23 cellular contexts compared by ENCODE assay signal in the genomic region with DNA sequence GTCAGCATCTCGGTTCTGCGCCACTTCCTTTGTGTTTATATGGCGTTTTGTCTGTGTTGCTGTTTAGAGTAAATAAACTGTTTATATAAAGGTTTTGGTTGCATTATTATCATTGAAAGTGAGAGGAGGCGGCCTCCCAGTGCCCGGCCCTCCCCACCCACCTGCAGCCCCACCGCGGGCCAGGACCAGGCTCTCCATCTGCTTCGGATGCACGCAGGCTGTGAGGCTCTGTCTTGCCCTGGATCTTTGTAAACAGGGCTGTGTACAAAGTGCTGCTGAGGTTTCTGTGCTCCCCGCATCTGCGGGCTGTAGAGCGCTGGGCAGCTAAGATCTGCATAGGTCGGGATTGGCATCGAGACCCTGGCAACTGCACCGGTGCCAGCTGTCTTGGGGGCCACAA.
"Had no signal": no experiment of that assay in that cellular context is flagged by ENCODE, and none has a peak within 500 bp of the region (broad histone marks: within the 10 kb centered on the region; RNA-seq: fewer than 3 reads in every experiment).

No MANE protein-coding gene starts in this region.

- H3K9me3 ChIP-seq: body of pancreas, vagina had no signal

- H3K27ac Mint-ChIP-seq: activated B cell treated with CpG ODN at 0.5 μM for 24 hours; activated CD4-positive, alpha-beta T cell treated with anti-CD3 and anti-CD28 coated beads, Interleukin-2, amount 10 ng/mL, durations not matched to agents 24 days and 14 days; activated CD8-positive, alpha-beta T cell treated with anti-CD3 and anti-CD28 coated beads for 36 hours; activated naive CD4-positive, alpha-beta T cell treated with anti-CD3 and anti-CD28 coated beads for 36 hours; activated T-helper 2 cell treated with anti-CD3 and anti-CD28 coated beads, Interferon-gamma antibody, Interleukin-2, Interleukin-4, amounts not matched to agents 10 μg/mL and 5 μg/mL and 100 μg/mL, durations not matched to agents 14 hours and 24 hours and 36 hours; immature natural killer cell; natural killer cell; T-helper 2 cell treated with Interferon-gamma antibody and Interleukin-4, amounts not matched to agents 5 μg/mL and 100 μg/mL, for 36 hours had no signal

- FAIRE-seq: colon, TTC549 had no signal

- H3K27ac ChIP-seq: body of pancreas, vagina had no signal

- ATAC-seq: activated CD8-positive, alpha-beta T cell treated with anti-CD3 and anti-CD28 coated beads for 36 hours; body of pancreas had no signal

- H3K4me3 Mint-ChIP-seq: activated B cell treated with CpG ODN at 0.5 μM for 24 hours; activated CD4-positive, alpha-beta T cell treated with anti-CD3 and anti-CD28 coated beads, Interleukin-2, amount 10 ng/mL, durations not matched to agents 24 days and 14 days; activated CD8-positive, alpha-beta T cell treated with anti-CD3 and anti-CD28 coated beads for 36 hours; activated naive CD4-positive, alpha-beta T cell treated with anti-CD3 and anti-CD28 coated beads for 36 hours; immature natural killer cell; natural killer cell; T-helper 2 cell treated with Interferon-gamma antibody and Interleukin-4, amounts not matched to agents 5 μg/mL and 100 μg/mL, for 36 hours had no signal

- H3K4me1 Mint-ChIP-seq: activated CD4-positive, alpha-beta T cell treated with anti-CD3 and anti-CD28 coated beads, Interleukin-2, amount 10 ng/mL, durations not matched to agents 24 days and 14 days; natural killer cell had no signal

- H3K36me3 Mint-ChIP-seq: natural killer cell had no signal

- H3K4me1 ChIP-seq: body of pancreas, vagina had no signal

- H3K4me3 ChIP-seq: body of pancreas, dorsolateral prefrontal cortex, vagina had no signal

- DNase-seq: activated B cell treated with CpG ODN at 0.5 μM for 24 hours; activated CD4-positive, alpha-beta T cell treated with anti-CD3 and anti-CD28 coated beads, Interleukin-2, amount 10 ng/mL, durations not matched to agents 24 days and 14 days; activated CD8-positive, alpha-beta T cell treated with anti-CD3 and anti-CD28 coated beads for 36 hours; activated naive CD4-positive, alpha-beta T cell treated with anti-CD3 and anti-CD28 coated beads for 36 hours; activated T-cell treated with anti-CD3 and anti-CD28 coated beads, Interleukin-2, amount 50 U/mL, for 1 hour; body of pancreas; immature natural killer cell; kidney glomerular epithelial cell; mesenchymal stem cell; natural killer cell; occipital lobe; retina; stimulated activated CD4-positive, alpha-beta T cell treated with anti-CD3 and anti-CD28 coated beads, Interleukin-12 subunit alpha, Interleukin-12 subunit beta, amount 100 ng/mL, for 4 hours; stimulated activated CD4-positive, alpha-beta T cell treated with anti-CD3 and anti-CD28 coated beads, Interleukin-1b, Interleukin-23, amount 100 ng/mL, for 48 hours; stimulated activated CD8-positive, alpha-beta memory T cell treated with anti-CD3 and anti-CD28 coated beads, Interleukin-4, amount 100 ng/mL, for 48 hours; stimulated activated naive CD4-positive, alpha-beta T cell treated with Interleukin-2 at 50 U/mL for 16 hours; trophoblast cell had no signal

- H3K27me3 Mint-ChIP-seq: activated B cell treated with CpG ODN at 0.5 μM for 24 hours; activated CD4-positive, alpha-beta T cell treated with anti-CD3 and anti-CD28 coated beads, Interleukin-2, amount 10 ng/mL, durations not matched to agents 24 days and 14 days; activated CD8-positive, alpha-beta T cell treated with anti-CD3 and anti-CD28 coated beads for 36 hours had no signal

- H3K9me3 Mint-ChIP-seq: activated B cell treated with CpG ODN at 0.5 μM for 24 hours; activated CD4-positive, alpha-beta T cell treated with anti-CD3 and anti-CD28 coated beads, Interleukin-2, amount 10 ng/mL, durations not matched to agents 24 days and 14 days; activated CD8-positive, alpha-beta T cell treated with anti-CD3 and anti-CD28 coated beads for 36 hours; activated naive CD4-positive, alpha-beta T cell treated with anti-CD3 and anti-CD28 coated beads for 36 hours; activated T-helper 2 cell treated with anti-CD3 and anti-CD28 coated beads, Interferon-gamma antibody, Interleukin-2, Interleukin-4, amounts not matched to agents 10 μg/mL and 5 μg/mL and 100 μg/mL, durations not matched to agents 14 hours and 24 hours and 36 hours; immature natural killer cell; natural killer cell; T-helper 2 cell treated with Interferon-gamma antibody and Interleukin-4, amounts not matched to agents 5 μg/mL and 100 μg/mL, for 36 hours had no signal

- H3K27me3 ChIP-seq: body of pancreas, dorsolateral prefrontal cortex, vagina had no signal
